Comparison of ENCODE assay signal across 9 cellular contexts in the genomic region with DNA sequence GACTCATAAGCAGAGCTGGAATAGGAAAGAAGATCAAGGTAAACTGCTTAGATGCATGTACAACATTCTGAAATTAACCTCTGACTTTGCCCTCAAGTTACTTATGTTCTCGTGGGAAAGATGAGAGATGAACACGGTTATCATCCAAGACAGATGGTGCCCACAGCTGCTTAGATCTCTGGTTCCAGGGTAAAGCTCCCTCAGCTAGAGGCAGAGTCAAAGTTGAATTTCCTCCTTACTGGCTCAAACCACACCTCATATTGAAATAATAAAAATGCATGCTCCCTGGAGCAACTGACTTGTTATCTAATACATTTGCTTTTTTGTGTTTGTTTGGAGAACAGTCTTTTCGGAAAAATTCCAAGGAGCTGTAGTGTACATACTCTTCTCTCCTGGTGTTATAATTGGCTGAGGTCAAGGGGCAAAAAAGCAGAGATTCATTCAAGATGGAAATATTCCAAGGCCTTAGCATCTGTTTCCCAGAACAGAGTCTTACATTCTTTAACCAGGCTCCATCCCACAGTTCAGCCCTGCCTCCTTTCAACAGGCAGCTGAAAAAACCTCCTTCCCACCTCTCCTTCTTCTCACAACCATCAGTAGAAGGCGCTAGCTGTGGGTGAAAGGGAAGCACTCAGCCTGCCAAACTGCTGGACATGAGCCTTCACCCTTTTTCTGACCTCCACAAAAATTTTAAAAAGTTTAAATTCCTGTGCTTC. TPM values are rescaled to one million over a fixed set of nuclear protein-coding genes. Genes with fewer than 3 reads are reported as not detected.
DNase-seq lines count a peak whose midpoint lies in the region; ATAC-seq and TF ChIP-seq lines count a peak whose summit lies in the region.
"Had no signal": no experiment of that assay in that cellular context is flagged by ENCODE, and none has a peak within 500 bp of the region (broad histone marks: within the 10 kb centered on the region; RNA-seq: fewer than 3 reads in every experiment).

No MANE protein-coding gene starts in this region.

- peak; percentile 89 for DNase-seq in DMS 273 (lab: John Stamatoyannopoulos, UW; ENCODE audit: unreplicated experiment)
- DNase-seq in adrenal gland, result peak; percentile 21 to 68 (median 33)
- peak; percentile 21 to 71 for DNase-seq in heart right ventricle
- DNase-seq in prostate gland (ENCODE audit: low spot score), result no peak
- no peak for DNase-seq in cortex of kidney (lab: John Stamatoyannopoulos, UW)
- no peak for DNase-seq in CD4-positive, alpha-beta memory T cell
- no peak for DNase-seq in stimulated activated naive B cell treated with anti-CD40 and anti-IgM and Interleukin-4, amounts not matched to agents 10 μg/mL and 1 μg/mL and 100 μg/mL, for 72 hours

- TF ChIP-seq POLR2A in adrenal gland (IDR thresholded peaks at IDR 0.05) (no peak), prostate gland (IDR thresholded peaks at IDR 0.05) (no peak)

- no peak overlapping the region for H3K4me3 Mint-ChIP-seq in CD4-positive, alpha-beta memory T cell
- no peak overlapping the region for H3K4me3 Mint-ChIP-seq in stimulated activated naive B cell treated with anti-CD40 and anti-IgM and Interleukin-4, amounts not matched to agents 10 μg/mL and 1 μg/mL and 100 μg/mL, for 72 hours

- H3K4me1 ChIP-seq in adrenal gland (replicated peaks in 1 of 2), result peaks cover 0 to 3% of the 10 kb centered on the region in 2 donors
- peaks cover 11 to 88% (median 53%) of the 10 kb centered on the region in 9 donors for H3K4me1 ChIP-seq in heart right ventricle
- peaks cover 6% of the 10 kb centered on the region for H3K4me1 ChIP-seq in prostate gland (replicated peaks)
- H3K4me1 ChIP-seq in CD4-positive, alpha-beta memory T cell (ENCODE audit: insufficient read depth, low read length), result no peaks in the 10 kb centered on the region

- ATAC-seq in heart right ventricle (peak; percentile 78 to 93 (median 84)), HG03439 (IDR thresholded peaks at IDR 0.05; ENCODE audit: unreplicated experiment) (no peak)
- no peak for ATAC-seq in stimulated activated naive B cell treated with anti-CD40 and anti-IgM and Interleukin-4, amounts not matched to agents 10 μg/mL and 1 μg/mL and 100 μg/mL, for 72 hours (replicated peaks)

- H3K27me3 Mint-ChIP-seq in CD4-positive, alpha-beta memory T cell, result peaks cover 7 to 11% of the 10 kb centered on the region in 2 donors
- H3K27me3 Mint-ChIP-seq in stimulated activated naive B cell treated with anti-CD40 and anti-IgM and Interleukin-4, amounts not matched to agents 10 μg/mL and 1 μg/mL and 100 μg/mL, for 72 hours, result peaks cover 13 to 17% of the 10 kb centered on the region in 2 donors

- H3K9me3 Mint-ChIP-seq in CD4-positive, alpha-beta memory T cell, result no peaks in the 10 kb centered on the region
- H3K9me3 Mint-ChIP-seq in stimulated activated naive B cell treated with anti-CD40 and anti-IgM and Interleukin-4, amounts not matched to agents 10 μg/mL and 1 μg/mL and 100 μg/mL, for 72 hours, result no peaks in the 10 kb centered on the region

- H3K27ac ChIP-seq in adrenal gland (peak overlapping the region in 3 of 5 donors; percentile 47 to 84 (median 71)), heart right ventricle (peak overlapping the region; percentile 72 to 95 (median 86)), prostate gland (peak overlapping the region; percentile 58 to 66)
- no peak overlapping the region for H3K27ac ChIP-seq in CD4-positive, alpha-beta memory T cell (ENCODE audit: low read depth, low read length)

- H3K27ac Mint-ChIP-seq in CD4-positive, alpha-beta memory T cell, result no peak overlapping the region
- H3K27ac Mint-ChIP-seq in stimulated activated naive B cell treated with anti-CD40 and anti-IgM and Interleukin-4, amounts not matched to agents 10 μg/mL and 1 μg/mL and 100 μg/mL, for 72 hours, result no peak overlapping the region

- intact Hi-C loops in adrenal gland (cut with DNase I), result no loop called here
- intact Hi-C loops in heart right ventricle (cut with DNase I), result loop anchor here in 6 of 10 donors (1.0 to 10.0 kb wide), 6 partner anchors 34 to 81 kb away; partner anchors contain the start of gene FMO2 (in 5 of the 6)
- intact Hi-C loops in prostate gland (cut with DNase I), result no loop called here
- intact Hi-C loops in CD4-positive, alpha-beta memory T cell (cut with micrococcal nuclease), result no loop called here

- no peak overlapping the region for H3K4me3 ChIP-seq in adrenal gland
- H3K4me3 ChIP-seq in heart right ventricle, result peak overlapping the region in 3 of 10 donors; percentile 13 to 24 (median 15)
- H3K4me3 ChIP-seq in prostate gland, result no peak overlapping the region
- no peak overlapping the region for H3K4me3 ChIP-seq in CD4-positive, alpha-beta memory T cell (ENCODE audit: low read length in 2 of 2)

- no peaks in the 10 kb centered on the region for H3K36me3 Mint-ChIP-seq in CD4-positive, alpha-beta memory T cell
- no peaks in the 10 kb centered on the region for H3K36me3 Mint-ChIP-seq in stimulated activated naive B cell treated with anti-CD40 and anti-IgM and Interleukin-4, amounts not matched to agents 10 μg/mL and 1 μg/mL and 100 μg/mL, for 72 hours

- H3K27me3 ChIP-seq in adrenal gland (no peaks in the 10 kb centered on the region), heart right ventricle (no peaks in the 10 kb centered on the region), prostate gland (replicated peaks; ENCODE audit: insufficient read depth) (no peaks in the 10 kb centered on the region)
- no peaks in the 10 kb centered on the region for H3K27me3 ChIP-seq in CD4-positive, alpha-beta memory T cell (ENCODE audit: insufficient read depth, low read length)

- CTCF ChIA-PET in CD4-positive, alpha-beta memory T cell (lab: Charles Lee; ENCODE audit: partially characterized antibody), result no interaction called here

- H3K36me3 ChIP-seq in adrenal gland (replicated peaks in 1 of 2) (no peaks in the 10 kb centered on the region), heart right ventricle (no peaks in the 10 kb centered on the region), prostate gland (no peaks in the 10 kb centered on the region)
- H3K36me3 ChIP-seq in CD4-positive, alpha-beta memory T cell (ENCODE audit: insufficient read depth, low read length), result no peaks in the 10 kb centered on the region

- no peaks in the 10 kb centered on the region for H3K4me1 Mint-ChIP-seq in CD4-positive, alpha-beta memory T cell
- H3K4me1 Mint-ChIP-seq in stimulated activated naive B cell treated with anti-CD40 and anti-IgM and Interleukin-4, amounts not matched to agents 10 μg/mL and 1 μg/mL and 100 μg/mL, for 72 hours, result no peaks in the 10 kb centered on the region

- TF ChIP-seq CTCF in adrenal gland (IDR thresholded peaks at IDR 0.05), result no peak
- TF ChIP-seq CTCF in heart right ventricle (IDR thresholded peaks at IDR 0.05), result peak in 5 of 9 donors; percentile 21 to 59 (median 44)
- TF ChIP-seq CTCF in prostate gland (IDR thresholded peaks at IDR 0.05), result no peak

- 37 to 49% (median 43%) methylated on average over 4 of the region's 4 CpGs for WGBS in adrenal gland, 4 donors
- WGBS in heart right ventricle, 2 donors, result 39 to 50% methylated on average over 4 of the region's 4 CpGs
- WGBS in prostate gland, result 55% methylated on average over 4 of the region's 4 CpGs

- H3K9me3 ChIP-seq in adrenal gland (replicated peaks in 1 of 3) (no peaks in the 10 kb centered on the region), heart right ventricle (no peaks in the 10 kb centered on the region), prostate gland (no peaks in the 10 kb centered on the region)
- no peaks in the 10 kb centered on the region for H3K9me3 ChIP-seq in CD4-positive, alpha-beta memory T cell (ENCODE audit: control insufficient read depth in 1 of 2, low read length in 2 of 2)

- POLR2A ChIA-PET in CD4-positive, alpha-beta memory T cell (lab: Charles Lee; ENCODE audit: partially characterized antibody), result no interaction called here

RNA-seq across cellular contexts. Expression of gene FMO2, which starts 43.6 kb away (rescaled TPM):
- total RNA-seq in adrenal gland, result 100 to 1,000 TPM in 1 of 8 donors, 10 to 100 TPM in 7; 36.8 to 149 (median 67.3) TPM
- 10 to 100 TPM; 14.0 to 29.8 (median 24.3) TPM for polyA plus RNA-seq in adrenal gland
- total RNA-seq in heart right ventricle, result 10 to 100 TPM; 23.7 to 78.5 (median 28.7) TPM
- polyA plus RNA-seq in heart right ventricle, result 10 to 100 TPM in 1 of 2 donors, 1 to 10 TPM in 1; 7.6 to 48.9 TPM
- 10 to 100 TPM in 1 of 2 donors, 1 to 10 TPM in 1; 6.5 to 10.6 TPM for total RNA-seq in prostate gland
- not detected for total RNA-seq in CD4-positive, alpha-beta memory T cell
- not detected for polyA plus RNA-seq in CD4-positive, alpha-beta memory T cell
- total RNA-seq: Daoy had no signal

RNA-seq across cellular contexts. Expression of gene FMO3, which starts 50.8 kb away (rescaled TPM):
- total RNA-seq in adrenal gland, result 10 to 100 TPM in 7 of 8 donors, 1 to 10 TPM in 1; 2.6 to 34.6 (median 17.1) TPM
- polyA plus RNA-seq in adrenal gland, result 1 to 10 TPM; 4.5 to 9.3 (median 5.5) TPM
- 1 to 10 TPM in 5 of 10 donors, under 1 TPM in 5; 0.51 to 2.1 (median 1.1) TPM for total RNA-seq in heart right ventricle
- 1 to 10 TPM in 1 of 2 donors, under 1 TPM in 1; 0.83 to 1.4 TPM for polyA plus RNA-seq in heart right ventricle
- total RNA-seq in prostate gland, result 1 to 10 TPM in 1 of 2 donors, under 1 TPM in 1; 0.23 to 2.4 TPM
- not detected for total RNA-seq in CD4-positive, alpha-beta memory T cell
- polyA plus RNA-seq in CD4-positive, alpha-beta memory T cell, result not detected

Comparison
In these comparisons a context has a peak if more than half of its experiments do, and no peak if none do; other contexts are left out.
1. DNase-seq: peak in DMS 273 (single experiment), adrenal gland (7 of 7) and heart right ventricle (2 of 2); none in prostate gland (single experiment), cortex of kidney (single experiment), CD4-positive, alpha-beta memory T cell (0 of 5) and stimulated activated naive B cell treated with anti-CD40 and anti-IgM and Interleukin-4, amounts not matched to agents 10 μg/mL and 1 μg/mL and 100 μg/mL, for 72 hours (single experiment).
2. CTCF ChIP-seq: peak in heart right ventricle (5 of 9); none in adrenal gland (0 of 6) and prostate gland (0 of 4).
3. ATAC-seq: peak in heart right ventricle (8 of 8); none in stimulated activated naive B cell treated with anti-CD40 and anti-IgM and Interleukin-4, amounts not matched to agents 10 μg/mL and 1 μg/mL and 100 μg/mL, for 72 hours (0 of 2) and HG03439 (single experiment).
4. RNA of gene FMO2, which starts 43.6 kb away (total RNA-seq): 36.8 to 149 TPM in adrenal gland, 23.7 to 78.5 TPM in heart right ventricle and 6.5 to 10.6 TPM in prostate gland; not detected in CD4-positive, alpha-beta memory T cell; every median in the first group is over 4 times any median in the second.
5. intact Hi-C loops: an anchor here in heart right ventricle (1.0 to 10.0 kb wide); none called in adrenal gland, prostate gland and CD4-positive, alpha-beta memory T cell.